ENCODE assay signal across 1 cellular context in the genomic region with DNA sequence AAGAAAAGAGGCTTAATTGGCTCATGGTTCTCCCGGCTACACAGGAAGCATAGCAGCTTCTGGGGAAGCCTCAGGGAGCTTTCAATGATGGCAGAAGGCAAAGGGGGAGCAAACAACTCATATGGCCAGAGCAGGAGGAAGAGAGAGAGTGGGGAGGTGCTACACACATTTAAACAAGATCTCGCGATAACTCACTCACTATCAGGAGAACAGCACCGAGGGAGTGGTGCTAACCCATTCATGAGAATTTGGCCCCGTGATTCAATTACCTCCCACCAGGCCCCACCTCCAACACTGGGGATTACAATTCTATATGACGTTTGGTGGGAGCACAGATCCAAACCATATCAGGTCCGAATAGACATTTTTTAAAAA.
TF ChIP-seq lines count a peak whose summit lies in the region.

No MANE protein-coding gene starts in this region.

TF ChIP-seq in GM23338, 12 proteins besides CTCF, POLR2A, EP300 and RAD21 (continued from another document):
- TF ChIP-seq STAT1 (IDR thresholded peaks at IDR 0.05; ENCODE audit: unreplicated experiment) (no peak), POLR2AphosphoS5 (IDR thresholded peaks at IDR 0.05; ENCODE audit: low read depth) (no peak), JUNB (IDR thresholded peaks at IDR 0.05; ENCODE audit: unreplicated experiment) (no peak)
